ENCODE assay signal across 1 cellular context in genomic region chr11:9789919-9790318, GRCh38.
TF ChIP-seq lines count a peak whose summit lies in the region.

No MANE protein-coding gene starts in this region.

TF ChIP-seq in K562, 482 proteins besides CTCF, POLR2A, EP300 and RAD21 (continued from another document and continues in another):
- TF ChIP-seq, protein P1, sequence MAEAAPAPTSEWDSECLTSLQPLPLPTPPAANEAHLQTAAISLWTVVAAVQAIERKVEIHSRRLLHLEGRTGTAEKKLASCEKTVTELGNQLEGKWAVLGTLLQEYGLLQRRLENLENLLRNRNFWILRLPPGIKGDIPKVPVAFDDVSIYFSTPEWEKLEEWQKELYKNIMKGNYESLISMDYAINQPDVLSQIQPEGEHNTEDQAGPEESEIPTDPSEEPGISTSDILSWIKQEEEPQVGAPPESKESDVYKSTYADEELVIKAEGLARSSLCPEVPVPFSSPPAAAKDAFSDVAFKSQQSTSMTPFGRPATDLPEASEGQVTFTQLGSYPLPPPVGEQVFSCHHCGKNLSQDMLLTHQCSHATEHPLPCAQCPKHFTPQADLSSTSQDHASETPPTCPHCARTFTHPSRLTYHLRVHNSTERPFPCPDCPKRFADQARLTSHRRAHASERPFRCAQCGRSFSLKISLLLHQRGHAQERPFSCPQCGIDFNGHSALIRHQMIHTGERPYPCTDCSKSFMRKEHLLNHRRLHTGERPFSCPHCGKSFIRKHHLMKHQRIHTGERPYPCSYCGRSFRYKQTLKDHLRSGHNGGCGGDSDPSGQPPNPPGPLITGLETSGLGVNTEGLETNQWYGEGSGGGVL (CRISPR knock-in tag; IDR thresholded peaks at IDR 0.05): no peak
- TF ChIP-seq CXXC5 (CRISPR knock-in tag; IDR thresholded peaks at IDR 0.05) (peak; percentile 36), ARNT (IDR thresholded peaks at IDR 0.05) (no peak), PRDM10 (IDR thresholded peaks at IDR 0.05; ENCODE audit: partially characterized antibody) (peak; percentile 12), SMAD2 (IDR thresholded peaks at IDR 0.05; ENCODE audit: low read depth, low read length) (no peak), FOSL1 (tag; conservative IDR thresholded peaks at IDR 0.05) (0 out of 2 replicates have a peak, but pooled peaks have one; percentile 8), MTA2 (IDR thresholded peaks at IDR 0.05; ENCODE audit: low read depth) (peak; percentile 75), TCF7 (IDR thresholded peaks at IDR 0.05; ENCODE audit: borderline replicate concordance) (no peak), KLF13 (tag; IDR thresholded peaks at IDR 0.05; ENCODE audit: borderline replicate concordance, low read depth) (no peak), TARDBP (IDR thresholded peaks at IDR 0.05) (no peak), NFIC (IDR thresholded peaks at IDR 0.05) (peak; percentile 77), ZNF766 (CRISPR knock-in tag; conservative IDR thresholded peaks at IDR 0.05) (peak; percentile 46; the same call in 1 of the 2 replicates), ZSCAN32 (CRISPR knock-in tag; IDR thresholded peaks at IDR 0.05) (no peak), YY1 (IDR thresholded peaks at IDR 0.05; ENCODE audit: borderline replicate concordance in 1 of 3, control insufficient read depth in 1 of 3, extremely low read depth in 1 of 3, insufficient read depth in 3 of 3, insufficient read length in 1 of 3, insufficient replicate concordance in 2 of 3, low read depth in 1 of 3, low read length in 2 of 3) (peak in 1 of 3 experiments; percentile 61), ARID1B (IDR thresholded peaks at IDR 0.05) (peak; percentile 88), HDAC2 (IDR thresholded peaks at IDR 0.05) (peak; percentile 23; the same call in 1 of the 2 replicates), ZNF347 (CRISPR knock-in tag; IDR thresholded peaks at IDR 0.05; ENCODE audit: low read depth) (no peak), NONO (IDR thresholded peaks at IDR 0.05; ENCODE audit: low read depth in 2 of 2, low read length in 1 of 2) (no peak), TEAD1 (CRISPR knock-in tag; IDR thresholded peaks at IDR 0.05) (peak; percentile 68 to 83; a peak in 2 of 4 replicates), KLF1 (tag; IDR thresholded peaks at IDR 0.05) (0 out of 2 replicates have a peak, but pooled peaks have one; percentile 38), FOXM1 (IDR thresholded peaks at IDR 0.05; ENCODE audit: low read depth) (peak; percentile 66; the same call in 1 of the 2 replicates), FOXM1 (CRISPR knock-in tag; IDR thresholded peaks at IDR 0.05; ENCODE audit: low read depth) (no peak), MXI1 (IDR thresholded peaks at IDR 0.05; ENCODE audit: low read depth, low read length) (peak; percentile 51; the same call in 1 of the 2 replicates), ZNF592 (IDR thresholded peaks at IDR 0.05) (no peak), RNF2 (IDR thresholded peaks at IDR 0.05) (no peak), EWSR1 (IDR thresholded peaks at IDR 0.05; ENCODE audit: borderline replicate concordance, low read depth, partially characterized antibody) (no peak), SMARCA4 (IDR thresholded peaks at IDR 0.05) (peak; percentile 67), CREM (IDR thresholded peaks at IDR 0.05; ENCODE audit: low read depth) (peak; percentile 34; the same call in 1 of the 2 replicates), UBTF (IDR thresholded peaks at IDR 0.05; ENCODE audit: borderline replicate concordance in 1 of 2, low read depth in 2 of 2, low read length in 2 of 2) (0 out of 4 replicates have a peak, but pooled peaks of 1 of the 2 experiments have one; percentile 55), SNIP1 (IDR thresholded peaks at IDR 0.05; ENCODE audit: low read depth) (no peak), ZNF395 (CRISPR knock-in tag; IDR thresholded peaks at IDR 0.05) (no peak), KLF16 (IDR thresholded peaks at IDR 0.05) (peak; percentile 67; the same call in 1 of the 2 replicates), THAP12 (CRISPR knock-in tag; IDR thresholded peaks at IDR 0.05) (no peak), ZNF239 (CRISPR knock-in tag; IDR thresholded peaks at IDR 0.05) (no peak), WHSC1 (IDR thresholded peaks at IDR 0.05; ENCODE audit: low read length) (no peak)
- TF ChIP-seq, protein P2, sequence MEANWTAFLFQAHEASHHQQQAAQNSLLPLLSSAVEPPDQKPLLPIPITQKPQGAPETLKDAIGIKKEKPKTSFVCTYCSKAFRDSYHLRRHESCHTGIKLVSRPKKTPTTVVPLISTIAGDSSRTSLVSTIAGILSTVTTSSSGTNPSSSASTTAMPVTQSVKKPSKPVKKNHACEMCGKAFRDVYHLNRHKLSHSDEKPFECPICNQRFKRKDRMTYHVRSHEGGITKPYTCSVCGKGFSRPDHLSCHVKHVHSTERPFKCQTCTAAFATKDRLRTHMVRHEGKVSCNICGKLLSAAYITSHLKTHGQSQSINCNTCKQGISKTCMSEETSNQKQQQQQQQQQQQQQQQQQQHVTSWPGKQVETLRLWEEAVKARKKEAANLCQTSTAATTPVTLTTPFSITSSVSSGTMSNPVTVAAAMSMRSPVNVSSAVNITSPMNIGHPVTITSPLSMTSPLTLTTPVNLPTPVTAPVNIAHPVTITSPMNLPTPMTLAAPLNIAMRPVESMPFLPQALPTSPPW (CRISPR knock-in tag; IDR thresholded peaks at IDR 0.05): peak; percentile 31; the same call in 1 of the 2 replicates
- TF ChIP-seq, protein P3, sequence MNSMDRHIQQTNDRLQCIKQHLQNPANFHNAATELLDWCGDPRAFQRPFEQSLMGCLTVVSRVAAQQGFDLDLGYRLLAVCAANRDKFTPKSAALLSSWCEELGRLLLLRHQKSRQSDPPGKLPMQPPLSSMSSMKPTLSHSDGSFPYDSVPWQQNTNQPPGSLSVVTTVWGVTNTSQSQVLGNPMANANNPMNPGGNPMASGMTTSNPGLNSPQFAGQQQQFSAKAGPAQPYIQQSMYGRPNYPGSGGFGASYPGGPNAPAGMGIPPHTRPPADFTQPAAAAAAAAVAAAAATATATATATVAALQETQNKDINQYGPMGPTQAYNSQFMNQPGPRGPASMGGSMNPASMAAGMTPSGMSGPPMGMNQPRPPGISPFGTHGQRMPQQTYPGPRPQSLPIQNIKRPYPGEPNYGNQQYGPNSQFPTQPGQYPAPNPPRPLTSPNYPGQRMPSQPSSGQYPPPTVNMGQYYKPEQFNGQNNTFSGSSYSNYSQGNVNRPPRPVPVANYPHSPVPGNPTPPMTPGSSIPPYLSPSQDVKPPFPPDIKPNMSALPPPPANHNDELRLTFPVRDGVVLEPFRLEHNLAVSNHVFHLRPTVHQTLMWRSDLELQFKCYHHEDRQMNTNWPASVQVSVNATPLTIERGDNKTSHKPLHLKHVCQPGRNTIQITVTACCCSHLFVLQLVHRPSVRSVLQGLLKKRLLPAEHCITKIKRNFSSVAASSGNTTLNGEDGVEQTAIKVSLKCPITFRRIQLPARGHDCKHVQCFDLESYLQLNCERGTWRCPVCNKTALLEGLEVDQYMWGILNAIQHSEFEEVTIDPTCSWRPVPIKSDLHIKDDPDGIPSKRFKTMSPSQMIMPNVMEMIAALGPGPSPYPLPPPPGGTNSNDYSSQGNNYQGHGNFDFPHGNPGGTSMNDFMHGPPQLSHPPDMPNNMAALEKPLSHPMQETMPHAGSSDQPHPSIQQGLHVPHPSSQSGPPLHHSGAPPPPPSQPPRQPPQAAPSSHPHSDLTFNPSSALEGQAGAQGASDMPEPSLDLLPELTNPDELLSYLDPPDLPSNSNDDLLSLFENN (IDR thresholded peaks at IDR 0.05; ENCODE audit: low read depth in 2 of 2, low read length in 2 of 2): peak in 1 of 2 experiments; percentile 66; a peak in 2 of 4 replicates
